ENCODE assay signal across 24 cellular contexts in genomic region chr3:127667119-127667681, GRCh38. TPM values are rescaled to one million over a fixed set of nuclear protein-coding genes. Genes with fewer than 3 reads are reported as not detected.
DNase-seq lines count a peak whose midpoint lies in the region; ATAC-seq and TF ChIP-seq lines count a peak whose summit lies in the region.
"Had no signal": no experiment of that assay in that cellular context is flagged by ENCODE, and none has a peak within 500 bp of the region (broad histone marks: within the 10 kb centered on the region; RNA-seq: fewer than 3 reads in every experiment).

No MANE protein-coding gene starts in this region.

- H3K14ac ChIP-seq in H9 (ENCODE audit: insufficient read depth, low read length), result no peak overlapping the region

- H4K20me1 ChIP-seq in H9 (ENCODE audit: control insufficient read depth, insufficient read depth, insufficient read length), result no peaks in the 10 kb centered on the region
- H4K20me1 ChIP-seq: BLaER1 treated with 17β-estradiol and CSF1 and Interleukin-3, amounts not matched to agents 10 nM and 100 nM had no signal

- H2AK5ac ChIP-seq in H9 (ENCODE audit: insufficient read length, low read length), result no peak overlapping the region

- H3K27ac Mint-ChIP-seq in H9, result no peak overlapping the region
- H3K27ac Mint-ChIP-seq in activated CD8-positive, alpha-beta T cell treated with anti-CD3 and anti-CD28 coated beads for 36 hours, result no peak overlapping the region
- H3K27ac Mint-ChIP-seq: dendritic cell treated with granulocyte-macrophage colony-stimulating factor and Interleukin-4, amounts not matched to agents 40 ng/mL and 50 ng/mL, for 4 days; natural killer cell had no signal

- TF ChIP-seq CTCF in H9 (conservative IDR thresholded peaks at IDR 0.05), result no peak
- no peak for TF ChIP-seq CTCF in activated CD8-positive, alpha-beta T cell treated with anti-CD3 and anti-CD28 coated beads for 36 hours (IDR thresholded peaks at IDR 0.05)

- no peaks in the 10 kb centered on the region for H3K27me3 Mint-ChIP-seq in H9 (ENCODE audit: low read depth)
- H3K27me3 Mint-ChIP-seq in activated CD8-positive, alpha-beta T cell treated with anti-CD3 and anti-CD28 coated beads for 36 hours, result no peaks in the 10 kb centered on the region
- H3K27me3 Mint-ChIP-seq: dendritic cell treated with granulocyte-macrophage colony-stimulating factor and Interleukin-4, amounts not matched to agents 40 ng/mL and 50 ng/mL, for 4 days had no signal

- peaks cover 9 to 21% (median 11%) of the 10 kb centered on the region in 3 experiments for H3K36me3 Mint-ChIP-seq in H9 (ENCODE audit: insufficient read depth in 1 of 3, low read depth in 3 of 3)
- H3K36me3 Mint-ChIP-seq in activated CD8-positive, alpha-beta T cell treated with anti-CD3 and anti-CD28 coated beads for 36 hours (ENCODE audit: low read depth), result no peaks in the 10 kb centered on the region
- H3K36me3 Mint-ChIP-seq: natural killer cell had no signal

- no peaks in the 10 kb centered on the region for H3K4me1 ChIP-seq in H9 (ENCODE audit: insufficient read depth, low read length)
- H3K4me1 ChIP-seq: uterus had no signal

- no peak overlapping the region for H2BK20ac ChIP-seq in H9 (ENCODE audit: low read depth, low read length, poor library complexity, severe bottlenecking)

- H3K9me3 Mint-ChIP-seq in H9, result no peaks in the 10 kb centered on the region
- H3K9me3 Mint-ChIP-seq in activated CD8-positive, alpha-beta T cell treated with anti-CD3 and anti-CD28 coated beads for 36 hours, result no peaks in the 10 kb centered on the region
- H3K9me3 Mint-ChIP-seq: dendritic cell treated with granulocyte-macrophage colony-stimulating factor and Interleukin-4, amounts not matched to agents 40 ng/mL and 50 ng/mL, for 4 days; natural killer cell had no signal

- no CpG with 5 or more reads among the region's 6 CpGs for WGBS in H9 (ENCODE audit: extremely low coverage, insufficient read length, low lambda C conversion rate)

- peaks cover 2 to 3% of the 10 kb centered on the region in 2 experiments; a peak in 3 of 4 replicates for H3K4me1 Mint-ChIP-seq in H9
- H3K4me1 Mint-ChIP-seq in activated CD8-positive, alpha-beta T cell treated with anti-CD3 and anti-CD28 coated beads for 36 hours (ENCODE audit: low read depth), result peaks cover 2% of the 10 kb centered on the region

- H3K18ac ChIP-seq in H9 (ENCODE audit: insufficient read length, low read depth, low read length), result no peak overlapping the region

- H2BK12ac ChIP-seq in H9 (ENCODE audit: insufficient read length, low read depth, low read length), result no peak overlapping the region

- CTCF ChIA-PET in activated CD8-positive, alpha-beta T cell treated with anti-CD3 and anti-CD28 coated beads for 36 hours (lab: Charles Lee), result no interaction called here

- no peak overlapping the region for H2AFZ ChIP-seq in H9 (ENCODE audit: low read length)

- no peak overlapping the region for H3K4me2 ChIP-seq in H9 (ENCODE audit: insufficient read depth, insufficient read length, low read length)
- H3K4me2 ChIP-seq: A549; BLaER1 treated with 17β-estradiol and CSF1 and Interleukin-3, amounts not matched to agents 10 nM and 100 nM had no signal

- peak; percentile 40 for DNase-seq in NCI-H510A treated with DMSO at 0.1 percent for 48 hours (lab: John Stamatoyannopoulos, UW)
- DNase-seq in NCI-H510A (lab: John Stamatoyannopoulos, UW), result no peak
- peak in 37 of 56 donors; percentile 16 to 79 (median 48) for DNase-seq in amygdala (lab: John Stamatoyannopoulos, UW)
- DNase-seq in hippocampal formation (lab: John Stamatoyannopoulos, UW), result peak; percentile 28 to 69
- DNase-seq in posterior vena cava (ENCODE audit: low spot score), result peak; percentile 46
- no peak for DNase-seq in RPMI8226
- DNase-seq in H9, result no peak
- DNase-seq in activated CD8-positive, alpha-beta T cell treated with anti-CD3 and anti-CD28 coated beads for 36 hours, result no peak
- DNase-seq: activated CD4-positive, alpha-beta T cell treated with anti-CD3 and anti-CD28 coated beads, Interleukin-2, amount 50 U/mL, for 1 hour; activated naive CD4-positive, alpha-beta T cell treated with anti-CD3 and anti-CD28 coated beads, Interleukin-2, amount 50 U/mL, for 16 hours; activated T-cell treated with anti-CD3 and anti-CD28 coated beads, Interleukin-2, amount 50 U/mL, for 1 hour; H7; mesendoderm; natural killer cell; NCI-H187 treated with DMSO at 0.1 percent for 48 hours; NCI-H526 treated with DMSO at 0.1 percent for 48 hours; OCI-M1; SHP77; T-helper 1 cell; uterus had no signal

- no peak overlapping the region for H4K8ac ChIP-seq in H9 (replicated peaks; ENCODE audit: insufficient read length, low read depth, low read length)

- no peaks in the 10 kb centered on the region for H3K27me3 ChIP-seq in H9 (ENCODE audit: insufficient read depth, low read length)
- H3K27me3 ChIP-seq: BLaER1 treated with 17β-estradiol and CSF1 and Interleukin-3, amounts not matched to agents 10 nM and 100 nM; uterus had no signal

- no peaks in the 10 kb centered on the region for H3K79me1 ChIP-seq in H9 (ENCODE audit: insufficient read depth, low read depth, low read length, poor library complexity, severe bottlenecking)

- H2BK5ac ChIP-seq in H9 (ENCODE audit: insufficient read length, low read length), result no peak overlapping the region

- H3K4me3 Mint-ChIP-seq in H9, result no peak overlapping the region
- H3K4me3 Mint-ChIP-seq in activated CD8-positive, alpha-beta T cell treated with anti-CD3 and anti-CD28 coated beads for 36 hours, result no peak overlapping the region
- H3K4me3 Mint-ChIP-seq: dendritic cell treated with granulocyte-macrophage colony-stimulating factor and Interleukin-4, amounts not matched to agents 40 ng/mL and 50 ng/mL, for 4 days; natural killer cell had no signal

- ATAC-seq in activated CD8-positive, alpha-beta T cell treated with anti-CD3 and anti-CD28 coated beads for 36 hours, result no peak
- ATAC-seq: A549, HepG2, natural killer cell had no signal

- H2BK15ac ChIP-seq in H9 (ENCODE audit: low read depth, low read length), result no peak overlapping the region

- H3K9me3 ChIP-seq in H9 (ENCODE audit: control insufficient read depth, low read depth, low read length), result no peaks in the 10 kb centered on the region
- H3K9me3 ChIP-seq: A549; BLaER1 treated with 17β-estradiol and CSF1 and Interleukin-3, amounts not matched to agents 10 nM and 100 nM; uterus had no signal

- no peak overlapping the region for H3K4ac ChIP-seq in H9 (ENCODE audit: low read depth, low read length)

- no peak overlapping the region for H4K5ac ChIP-seq in H9 (ENCODE audit: insufficient read length, low read depth, low read length)

- H2BK120ac ChIP-seq in H9 (ENCODE audit: low read depth, low read length, poor library complexity, severe bottlenecking), result no peak overlapping the region

- POLR2A ChIA-PET in activated CD8-positive, alpha-beta T cell treated with anti-CD3 and anti-CD28 coated beads for 36 hours (lab: Charles Lee), result no interaction called here

- H3K27ac ChIP-seq in H9 (ENCODE audit: insufficient read length, low read depth, low read length), result no peak overlapping the region
- H3K27ac ChIP-seq: A549; BLaER1 treated with 17β-estradiol and CSF1 and Interleukin-3, amounts not matched to agents 10 nM and 100 nM; uterus had no signal

- H3K23ac ChIP-seq in H9 (ENCODE audit: insufficient read length, low read depth, low read length), result no peak overlapping the region

- H3T11ph ChIP-seq in H9 (ENCODE audit: low read length), result no peak overlapping the region

- H3K79me2 ChIP-seq in H9 (ENCODE audit: insufficient read depth, low read length), result no peaks in the 10 kb centered on the region

- intact Hi-C loops in posterior vena cava (cut with DNase I), result no loop called here
- intact Hi-C loops in activated CD8-positive, alpha-beta T cell treated with anti-CD3 and anti-CD28 coated beads for 36 hours (cut with micrococcal nuclease), result no loop called here

- no peak overlapping the region for H3K56ac ChIP-seq in H9 (ENCODE audit: insufficient read length, low read depth, low read length)

- no peak overlapping the region for H3K9ac ChIP-seq in H9 (ENCODE audit: extremely low read depth, insufficient read length, low read length)
- H3K9ac ChIP-seq: BLaER1 treated with 17β-estradiol and CSF1 and Interleukin-3, amounts not matched to agents 10 nM and 100 nM had no signal

- no peak overlapping the region for H4K91ac ChIP-seq in H9 (ENCODE audit: insufficient read length, low read depth, low read length)

- H3K23me2 ChIP-seq in H9 (ENCODE audit: insufficient read length, low read depth, low read length, poor library complexity, severe bottlenecking), result peaks cover 3% of the 10 kb centered on the region

RNA-seq across cellular contexts. Expression of gene ABTB1, which starts 5.6 kb away (rescaled TPM):
- total RNA-seq in posterior vena cava, result 10 to 100 TPM; 27.7 to 28.9 TPM
- 3.9 and 6.2 TPM in 2 replicates for total RNA-seq in H9 (2021)
- total RNA-seq in activated CD8-positive, alpha-beta T cell treated with anti-CD3 and anti-CD28 coated beads for 36 hours, result 10 to 100 TPM in 1 of 2 experiments, 1 to 10 TPM in 1; 9.7 to 10.6 TPM

RNA-seq across cellular contexts. Expression of gene PODXL2, which starts 38.2 kb away (rescaled TPM):
- total RNA-seq in posterior vena cava (1 to 10 TPM; 2.0 to 2.5 TPM), H9 (2021) (24.6 and 24.8 TPM in 2 replicates)
- 1 to 10 TPM; 1.1 to 1.3 TPM for total RNA-seq in activated CD8-positive, alpha-beta T cell treated with anti-CD3 and anti-CD28 coated beads for 36 hours

Comparison
In these comparisons a context has a peak if more than half of its experiments do, and no peak if none do; other contexts are left out.
1. DNase-seq: peak in NCI-H510A treated with DMSO at 0.1 percent for 48 hours (single experiment), amygdala (37 of 56), hippocampal formation (2 of 2) and posterior vena cava (single experiment); none in NCI-H510A (single experiment), RPMI8226 (single experiment), H9 (single experiment) and activated CD8-positive, alpha-beta T cell treated with anti-CD3 and anti-CD28 coated beads for 36 hours (single experiment).